ENCODE assay signal across 14 cellular contexts in the genomic region with DNA sequence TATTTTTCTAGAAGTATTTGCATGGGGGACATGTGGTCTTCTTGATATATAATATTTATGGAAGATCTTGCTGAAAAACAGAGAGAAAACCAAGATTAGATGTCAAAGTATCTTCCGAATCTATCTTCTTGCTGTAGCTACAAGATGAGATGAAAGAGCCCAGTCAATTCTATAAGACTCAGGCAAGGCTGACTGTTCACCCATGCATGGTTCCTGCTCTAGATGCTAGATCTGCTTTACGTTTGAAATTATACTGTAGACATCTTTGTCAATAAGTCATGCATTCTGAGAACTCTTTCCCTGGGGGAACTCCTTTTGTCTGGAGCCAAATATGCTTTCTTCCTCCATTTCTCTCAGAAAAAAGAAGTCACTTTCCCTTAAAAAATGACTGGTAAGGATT.
DNase-seq lines count a peak whose midpoint lies in the region; ATAC-seq and TF ChIP-seq lines count a peak whose summit lies in the region.
"Had no signal": no experiment of that assay in that cellular context is flagged by ENCODE, and none has a peak within 500 bp of the region (broad histone marks: within the 10 kb centered on the region; RNA-seq: fewer than 3 reads in every experiment).

No MANE protein-coding gene starts in this region.

- no peaks in the 10 kb centered on the region for H3K9me3 ChIP-seq in T-helper 17 cell (ENCODE audit: control insufficient read depth, low read length, poor library complexity, severe bottlenecking)

- no peaks in the 10 kb centered on the region for H3K4me1 Mint-ChIP-seq in T-helper 17 cell

- H3K4me3 ChIP-seq in GM12865 (ENCODE audit: low read depth, low read length) = no peak overlapping the region

- no peak overlapping the region for H3K4me3 Mint-ChIP-seq in T-helper 17 cell

- H3K36me3 Mint-ChIP-seq in T-helper 17 cell (ENCODE audit: low read depth) = no peaks in the 10 kb centered on the region

- TF ChIP-seq CTCF in GM12865 (IDR thresholded peaks at IDR 0.05; ENCODE audit: insufficient read depth, low read depth, low read length, missing control alignments) = no peak

- no peaks in the 10 kb centered on the region for H3K27me3 Mint-ChIP-seq in T-helper 17 cell

- H3K27ac Mint-ChIP-seq in T-helper 17 cell = no peak overlapping the region

- DNase-seq in GM12865 (ENCODE audit: low read depth) = peak; percentile 52
- DNase-seq in retina = no peak
- no peak for DNase-seq in NCI-H2029 (lab: John Stamatoyannopoulos, UW)
- no peak for DNase-seq in GM19240 (ENCODE audit: insufficient read length, low spot score)
- no peak for DNase-seq in T-helper 17 cell
- DNase-seq: ACHN; activated CD4-positive, alpha-beta T cell treated with anti-CD3 and anti-CD28 coated beads, Interleukin-2, amount 50 U/mL, for 1 hour; caudate nucleus; NCI-H1417 treated with DMSO at 0.1 percent for 48 hours; stimulated activated CD4-positive, alpha-beta T cell treated with anti-CD3 and anti-CD28 coated beads, Interleukin-4, amount 100 ng/mL, for 4 hours; SW 1271 had no signal

- ATAC-seq in GM19463 (IDR thresholded peaks at IDR 0.05; ENCODE audit: unreplicated experiment) = peak; percentile 83
- peak; percentile 89 for ATAC-seq in HG02870 (IDR thresholded peaks at IDR 0.05; ENCODE audit: unreplicated experiment)
- peak; percentile 79 for ATAC-seq in HG03457 (IDR thresholded peaks at IDR 0.05; ENCODE audit: unreplicated experiment)
- ATAC-seq in T-helper 17 cell = no peak
